In genomic region chr15:87741350-87741749, GRCh38 we compare ENCODE assay signal across 17 cellular contexts.
"Had no signal": no experiment of that assay in that cellular context is flagged by ENCODE, and none has a peak within 500 bp of the region (broad histone marks: within the 10 kb centered on the region; RNA-seq: fewer than 3 reads in every experiment).

No MANE protein-coding gene starts in this region.

- H3K9me3 ChIP-seq: esophagus muscularis mucosa, psoas muscle, right lobe of liver, testis, tibial nerve had no signal

- H3K4me3 ChIP-seq: esophagus muscularis mucosa, psoas muscle, right lobe of liver, testis, tibial nerve had no signal

- H3K4me1 ChIP-seq: esophagus muscularis mucosa, foreskin keratinocyte, psoas muscle, right lobe of liver, testis, tibial nerve had no signal

- H3K36me3 ChIP-seq: esophagus muscularis mucosa, right lobe of liver, tibial nerve had no signal

- ATAC-seq: foreskin keratinocyte; naive thymus-derived CD4-positive, alpha-beta T cell; psoas muscle; right lobe of liver; stimulated activated naive B cell treated with anti-CD40 and anti-IgM and Interleukin-4, amounts not matched to agents 10 μg/mL and 1 μg/mL and 100 μg/mL, for 72 hours; stimulated activated naive CD8-positive, alpha-beta T cell treated with anti-CD3 and anti-CD28 coated beads, Interleukin-15, amount 100 ng/mL, for 72 hours had no signal

- DNase-seq: effector memory CD4-positive, alpha-beta T cell; foreskin keratinocyte; hippocampal formation; kidney glomerular epithelial cell; naive thymus-derived CD4-positive, alpha-beta T cell; nephron progenitor cell; psoas muscle; retina; right lobe of liver; stimulated activated CD4-positive, alpha-beta T cell treated with anti-CD3 and anti-CD28 coated beads, Interleukin-2, amount 100 ng/mL, for 24 hours; stimulated activated CD4-positive, alpha-beta T cell treated with anti-CD3 and anti-CD28 coated beads, Interleukin-4, amount 100 ng/mL, for 4 hours; stimulated activated naive B cell treated with anti-CD40 and anti-IgM and Interleukin-4, amounts not matched to agents 10 μg/mL and 1 μg/mL and 100 μg/mL, for 72 hours; stimulated activated naive CD8-positive, alpha-beta T cell treated with anti-CD3 and anti-CD28 coated beads, Interleukin-15, amount 100 ng/mL, for 72 hours; testis had no signal

- H3K27me3 ChIP-seq: esophagus muscularis mucosa, foreskin keratinocyte, right lobe of liver, testis, tibial nerve had no signal

- H3K27ac ChIP-seq: epithelial cell of prostate, esophagus muscularis mucosa, foreskin keratinocyte, psoas muscle, right lobe of liver, testis, tibial nerve had no signal
